23 cellular contexts compared by ENCODE assay signal in the genomic region with DNA sequence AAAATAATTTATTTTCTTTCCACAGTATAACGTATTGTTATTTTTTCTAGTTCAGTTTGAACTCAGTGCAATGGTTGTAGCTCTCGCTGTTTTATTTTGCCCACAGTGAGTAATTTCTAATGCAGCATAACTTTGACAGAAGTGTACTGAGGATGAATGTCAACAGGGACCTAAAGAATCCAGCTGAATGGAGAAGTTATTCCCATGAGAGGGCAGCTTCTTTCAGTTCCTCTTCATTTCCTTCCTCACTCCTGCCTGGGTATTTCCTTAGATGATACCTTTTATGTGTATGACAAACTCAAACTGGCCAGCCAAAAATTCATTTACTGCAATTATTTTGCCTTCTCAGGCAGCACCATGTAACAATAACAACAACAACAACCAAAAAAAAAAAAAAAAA.
DNase-seq lines count a peak whose midpoint lies in the region; ATAC-seq and TF ChIP-seq lines count a peak whose summit lies in the region.
"Had no signal": no experiment of that assay in that cellular context is flagged by ENCODE, and none has a peak within 500 bp of the region (broad histone marks: within the 10 kb centered on the region; RNA-seq: fewer than 3 reads in every experiment).

No MANE protein-coding gene starts in this region.

- peaks cover 84% of the 10 kb centered on the region for H3K4me1 ChIP-seq in OCI-LY3 (ENCODE audit: low read length)
- H3K4me1 ChIP-seq: upper lobe of left lung had no signal

- ATAC-seq in HG02610 (IDR thresholded peaks at IDR 0.05; ENCODE audit: unreplicated experiment): peak; percentile 15
- ATAC-seq in activated CD8-positive, alpha-beta T cell treated with anti-CD3 and anti-CD28 coated beads for 36 hours: no peak
- ATAC-seq: WTC11 had no signal

- DNase-seq in Ammon's horn (ENCODE audit: low spot score) (peak; percentile 30), globus pallidus (ENCODE audit: low spot score) (peak; percentile 39), D341Med (ENCODE audit: low spot score) (no peak), mucosa of gallbladder (ENCODE audit: low spot score) (no peak), DMS153 treated with DMSO at 0.1 percent for 48 hours (lab: John Stamatoyannopoulos, UW; ENCODE audit: unreplicated experiment) (no peak)
- no peak for DNase-seq in activated CD8-positive, alpha-beta T cell treated with anti-CD3 and anti-CD28 coated beads for 36 hours
- DNase-seq: activated CD4-positive, alpha-beta memory T cell treated with anti-CD3 and anti-CD28 coated beads, Interleukin-2, amount 10 ng/mL, durations not matched to agents 7 days and 5 days; activated naive CD4-positive, alpha-beta T cell treated with Interleukin-2 at 50 U/mL for 16 hours; C1 segment of cervical spinal cord; erythroblast; H9; kidney; NCI-H1105 treated with DMSO at 0.1 percent for 48 hours; NCI-H2081 treated with DMSO at 0.1 percent for 48 hours; NCI-H510A treated with DMSO at 0.1 percent for 48 hours; NK-92 treated with Interleukin-12 subunit alpha and Interleukin-12 subunit beta, amount 100 ng/mL, for 24 hours; SHP77 treated with DMSO at 0.1 percent for 48 hours; upper lobe of left lung had no signal

- H3K4me3 Mint-ChIP-seq in activated CD8-positive, alpha-beta T cell treated with anti-CD3 and anti-CD28 coated beads for 36 hours: no peak overlapping the region
- H3K4me3 Mint-ChIP-seq: activated CD4-positive, alpha-beta memory T cell treated with anti-CD3 and anti-CD28 coated beads, Interleukin-2, amount 10 ng/mL, durations not matched to agents 7 days and 5 days; central memory CD8-positive, alpha-beta T cell; H9; WTC11 had no signal

- intact Hi-C loops in activated CD8-positive, alpha-beta T cell treated with anti-CD3 and anti-CD28 coated beads for 36 hours (cut with micrococcal nuclease): no loop called here

- no peaks in the 10 kb centered on the region for H4K20me1 ChIP-seq in OCI-LY3 (ENCODE audit: insufficient read depth, low read length)

- CTCF ChIA-PET in activated CD8-positive, alpha-beta T cell treated with anti-CD3 and anti-CD28 coated beads for 36 hours (lab: Charles Lee): no interaction called here

- no peak for TF ChIP-seq CTCF in OCI-LY3 (IDR thresholded peaks at IDR 0.05; ENCODE audit: low read depth, low read length)
- TF ChIP-seq CTCF in activated CD8-positive, alpha-beta T cell treated with anti-CD3 and anti-CD28 coated beads for 36 hours (IDR thresholded peaks at IDR 0.05): no peak

- no peak overlapping the region for H3K9ac ChIP-seq in OCI-LY3 (ENCODE audit: low read length)

- H3K9me3 ChIP-seq in OCI-LY3 (ENCODE audit: insufficient read depth, low read length): no peaks in the 10 kb centered on the region
- H3K9me3 ChIP-seq: upper lobe of left lung had no signal

- no peaks in the 10 kb centered on the region for H3K79me2 ChIP-seq in OCI-LY3 (ENCODE audit: low read length)

- H3K36me3 ChIP-seq in OCI-LY3 (replicated peaks; ENCODE audit: low read depth, low read length): no peaks in the 10 kb centered on the region
- H3K36me3 ChIP-seq: upper lobe of left lung had no signal

- H3K27ac Mint-ChIP-seq in activated CD8-positive, alpha-beta T cell treated with anti-CD3 and anti-CD28 coated beads for 36 hours: no peak overlapping the region
- H3K27ac Mint-ChIP-seq: activated CD4-positive, alpha-beta memory T cell treated with anti-CD3 and anti-CD28 coated beads, Interleukin-2, amount 10 ng/mL, durations not matched to agents 7 days and 5 days; H9; WTC11 had no signal

- H3K27me3 Mint-ChIP-seq in activated CD8-positive, alpha-beta T cell treated with anti-CD3 and anti-CD28 coated beads for 36 hours: peaks cover 3% of the 10 kb centered on the region
- H3K27me3 Mint-ChIP-seq: central memory CD8-positive, alpha-beta T cell had no signal

- H3K9me3 Mint-ChIP-seq in activated CD8-positive, alpha-beta T cell treated with anti-CD3 and anti-CD28 coated beads for 36 hours: peaks cover 2% of the 10 kb centered on the region
- H3K9me3 Mint-ChIP-seq: central memory CD8-positive, alpha-beta T cell; H9; WTC11 had no signal

- POLR2A ChIA-PET in activated CD8-positive, alpha-beta T cell treated with anti-CD3 and anti-CD28 coated beads for 36 hours (lab: Charles Lee): no interaction called here

- H3K27me3 ChIP-seq in OCI-LY3 (ENCODE audit: low read depth, low read length): peaks cover 21% of the 10 kb centered on the region
- H3K27me3 ChIP-seq: upper lobe of left lung had no signal

- H3K27ac ChIP-seq in OCI-LY3 (ENCODE audit: low read length): no peak overlapping the region
- H3K27ac ChIP-seq: upper lobe of left lung had no signal

- H3K4me1 Mint-ChIP-seq in activated CD8-positive, alpha-beta T cell treated with anti-CD3 and anti-CD28 coated beads for 36 hours (ENCODE audit: low read depth): peaks cover 19% of the 10 kb centered on the region
- H3K4me1 Mint-ChIP-seq: central memory CD8-positive, alpha-beta T cell had no signal

- H3K4me2 ChIP-seq in OCI-LY3 (ENCODE audit: low read length): peak overlapping the region; percentile 27

- H3K36me3 Mint-ChIP-seq in activated CD8-positive, alpha-beta T cell treated with anti-CD3 and anti-CD28 coated beads for 36 hours (ENCODE audit: low read depth): peaks cover 3% of the 10 kb centered on the region
- H3K36me3 Mint-ChIP-seq: WTC11 had no signal

- H2AFZ ChIP-seq in OCI-LY3 (ENCODE audit: low read depth, low read length): no peak overlapping the region

- H3K4me3 ChIP-seq in OCI-LY3 (ENCODE audit: low read length): no peak overlapping the region
- H3K4me3 ChIP-seq: lung, upper lobe of left lung had no signal

Comparison
In these comparisons a context has a peak if more than half of its experiments do, and no peak if none do; other contexts are left out.
1. DNase-seq: peak in Ammon's horn (single experiment) and globus pallidus (single experiment); none in activated CD8-positive, alpha-beta T cell treated with anti-CD3 and anti-CD28 coated beads for 36 hours (single experiment), D341Med (single experiment), mucosa of gallbladder (single experiment) and DMS153 treated with DMSO at 0.1 percent for 48 hours (single experiment).